Comparison of ENCODE assay signal across 11 cellular contexts in genomic region chr7:101018271-101019167, GRCh38. TPM values are rescaled to one million over a fixed set of nuclear protein-coding genes. Genes with fewer than 3 reads are reported as not detected.
DNase-seq lines count a peak whose midpoint lies in the region; ATAC-seq and TF ChIP-seq lines count a peak whose summit lies in the region.
"Had no signal": no experiment of that assay in that cellular context is flagged by ENCODE, and none has a peak within 500 bp of the region (broad histone marks: within the 10 kb centered on the region; RNA-seq: fewer than 3 reads in every experiment).

No MANE protein-coding gene starts in this region.

- no peak overlapping the region for H3K23ac ChIP-seq in H9 (ENCODE audit: insufficient read length, low read depth, low read length)

- DNase-seq in ELF-1 (ENCODE audit: low read depth, low spot score) = peak; percentile 63
- peak; percentile 75 for DNase-seq in H9
- peak; percentile 20 for DNase-seq in activated naive CD8-positive, alpha-beta T cell treated with anti-CD3 and anti-CD28 coated beads, Interleukin-2, amount 50 U/mL, for 24 hours
- DNase-seq in nephron progenitor cell = peak; percentile 51
- DNase-seq in 8988T = no peak
- DNase-seq in posterior vena cava (ENCODE audit: low spot score) = no peak
- no peak for DNase-seq in prostate gland (ENCODE audit: low spot score)
- DNase-seq: dorsolateral prefrontal cortex, NCI-H1105, occipital lobe had no signal

- no peak for ATAC-seq in activated naive CD8-positive, alpha-beta T cell treated with anti-CD3 and anti-CD28 coated beads, Interleukin-2, amount 50 U/mL, for 24 hours
- ATAC-seq in HG03354 (IDR thresholded peaks at IDR 0.05; ENCODE audit: poor library complexity, severe bottlenecking, unreplicated experiment) = no peak

- WGBS in H9 (ENCODE audit: extremely low coverage, insufficient read length, low lambda C conversion rate) = no CpG with 5 or more reads among the region's 14 CpGs
- WGBS in prostate gland = 58% methylated on average over 11 of the region's 14 CpGs

- H3K79me1 ChIP-seq in H9 (ENCODE audit: insufficient read depth, low read depth, low read length, poor library complexity, severe bottlenecking) = no peaks in the 10 kb centered on the region

- no peak for TF ChIP-seq POLR2A in prostate gland (IDR thresholded peaks at IDR 0.05)

- intact Hi-C loops in posterior vena cava (cut with DNase I) (no loop called here), prostate gland (cut with DNase I) (no loop called here)

- no peak overlapping the region for H2BK12ac ChIP-seq in H9 (ENCODE audit: insufficient read length, low read depth, low read length)

- H3K9me3 Mint-ChIP-seq in H9 (no peaks in the 10 kb centered on the region; a peak in 1 of 5 replicates), nephron progenitor cell (no peaks in the 10 kb centered on the region)
- H3K9me3 Mint-ChIP-seq in activated naive CD8-positive, alpha-beta T cell treated with anti-CD3 and anti-CD28 coated beads, Interleukin-2, amount 50 U/mL, for 24 hours = no peaks in the 10 kb centered on the region

- no peak overlapping the region for H2AK5ac ChIP-seq in H9 (ENCODE audit: insufficient read length, low read length)

- H3K27ac ChIP-seq in H9 (ENCODE audit: insufficient read length, low read depth, low read length) (no peak overlapping the region), prostate gland (no peak overlapping the region)

- H3K4ac ChIP-seq in H9 (ENCODE audit: low read depth, low read length) = no peak overlapping the region

- no peak overlapping the region; the same call in 1 of the 2 replicates for H2BK15ac ChIP-seq in H9 (ENCODE audit: low read depth, low read length)

- peaks cover 0 to 12% (median 12%) of the 10 kb centered on the region in 3 experiments; a peak in 5 of 7 replicates for H3K36me3 Mint-ChIP-seq in H9 (ENCODE audit: insufficient read depth in 1 of 3, low read depth in 3 of 3)
- no peaks in the 10 kb centered on the region for H3K36me3 Mint-ChIP-seq in activated naive CD8-positive, alpha-beta T cell treated with anti-CD3 and anti-CD28 coated beads, Interleukin-2, amount 50 U/mL, for 24 hours (ENCODE audit: low read depth)
- H3K36me3 Mint-ChIP-seq in nephron progenitor cell (ENCODE audit: low read depth) = peaks cover 10% of the 10 kb centered on the region

- no peak overlapping the region for H3T11ph ChIP-seq in H9 (ENCODE audit: low read length)

- H3K4me3 ChIP-seq in prostate gland = no peak overlapping the region

- no peak overlapping the region for H2BK20ac ChIP-seq in H9 (ENCODE audit: low read depth, low read length, poor library complexity, severe bottlenecking)

- H3K79me2 ChIP-seq in H9 (ENCODE audit: insufficient read depth, low read length) = no peaks in the 10 kb centered on the region

- no peak overlapping the region for H2BK5ac ChIP-seq in H9 (ENCODE audit: insufficient read length, low read length)

- no peaks in the 10 kb centered on the region for H3K9me3 ChIP-seq in H9 (ENCODE audit: control insufficient read depth, low read depth, low read length)
- no peaks in the 10 kb centered on the region for H3K9me3 ChIP-seq in prostate gland

- H4K91ac ChIP-seq in H9 (ENCODE audit: insufficient read length, low read depth, low read length) = no peak overlapping the region

- no peak overlapping the region for H2BK120ac ChIP-seq in H9 (ENCODE audit: low read depth, low read length, poor library complexity, severe bottlenecking)

- no peak overlapping the region for H4K8ac ChIP-seq in H9 (replicated peaks; ENCODE audit: insufficient read length, low read depth, low read length)

- no peak overlapping the region for H2AFZ ChIP-seq in H9 (ENCODE audit: low read length)

- H3K56ac ChIP-seq in H9 (ENCODE audit: insufficient read length, low read depth, low read length) = no peak overlapping the region

- H3K27me3 Mint-ChIP-seq in H9 (ENCODE audit: low read depth) (peaks cover 4% of the 10 kb centered on the region), nephron progenitor cell (ENCODE audit: low read depth, poor library complexity) (peaks cover 33% of the 10 kb centered on the region)
- peaks cover 13% of the 10 kb centered on the region for H3K27me3 Mint-ChIP-seq in activated naive CD8-positive, alpha-beta T cell treated with anti-CD3 and anti-CD28 coated beads, Interleukin-2, amount 50 U/mL, for 24 hours

- peak overlapping the region; percentile 27 for H3K18ac ChIP-seq in H9 (ENCODE audit: insufficient read length, low read depth, low read length)

- H3K4me1 Mint-ChIP-seq in H9 = peaks cover 19 to 28% of the 10 kb centered on the region in 2 experiments
- peaks cover 19% of the 10 kb centered on the region for H3K4me1 Mint-ChIP-seq in activated naive CD8-positive, alpha-beta T cell treated with anti-CD3 and anti-CD28 coated beads, Interleukin-2, amount 50 U/mL, for 24 hours
- H3K4me1 Mint-ChIP-seq in nephron progenitor cell = peaks cover 52% of the 10 kb centered on the region

- H3K27ac Mint-ChIP-seq in H9 (peak overlapping the region; percentile 39 to 72 (median 70); a peak in 4 of 7 replicates), nephron progenitor cell (peak overlapping the region; percentile 93)
- no peak overlapping the region for H3K27ac Mint-ChIP-seq in activated naive CD8-positive, alpha-beta T cell treated with anti-CD3 and anti-CD28 coated beads, Interleukin-2, amount 50 U/mL, for 24 hours

- H3K23me2 ChIP-seq in H9 (ENCODE audit: insufficient read length, low read depth, low read length, poor library complexity, severe bottlenecking) = peaks cover 11% of the 10 kb centered on the region

- TF ChIP-seq CTCF in H9 (conservative IDR thresholded peaks at IDR 0.05) = no peak
- TF ChIP-seq CTCF in nephron progenitor cell (IDR thresholded peaks at IDR 0.05) = no peak
- no peak for TF ChIP-seq CTCF in prostate gland (IDR thresholded peaks at IDR 0.05)

- no peaks in the 10 kb centered on the region for H3K36me3 ChIP-seq in prostate gland

- H4K20me1 ChIP-seq in H9 (ENCODE audit: control insufficient read depth, insufficient read depth, insufficient read length) = no peaks in the 10 kb centered on the region

- H4K5ac ChIP-seq in H9 (ENCODE audit: insufficient read length, low read depth, low read length) = no peak overlapping the region

- H3K9ac ChIP-seq in H9 (ENCODE audit: extremely low read depth, insufficient read length, low read length) = no peak overlapping the region

- no peak overlapping the region for H3K4me2 ChIP-seq in H9 (ENCODE audit: insufficient read depth, insufficient read length, low read length)

- H3K4me1 ChIP-seq in H9 (ENCODE audit: insufficient read depth, low read length) (no peaks in the 10 kb centered on the region), prostate gland (replicated peaks) (no peaks in the 10 kb centered on the region)

- peak overlapping the region; percentile 50; the same call in 1 of the 2 replicates for H3K14ac ChIP-seq in H9 (ENCODE audit: insufficient read depth, low read length)

- no peaks in the 10 kb centered on the region for H3K27me3 ChIP-seq in H9 (ENCODE audit: insufficient read depth, low read length)
- no peaks in the 10 kb centered on the region for H3K27me3 ChIP-seq in prostate gland (replicated peaks; ENCODE audit: insufficient read depth)

- H3K4me3 Mint-ChIP-seq in H9 (peak overlapping the region; percentile 29 to 58; a peak in 4 of 5 replicates), nephron progenitor cell (peak overlapping the region; percentile 64)
- H3K4me3 Mint-ChIP-seq in activated naive CD8-positive, alpha-beta T cell treated with anti-CD3 and anti-CD28 coated beads, Interleukin-2, amount 50 U/mL, for 24 hours = no peak overlapping the region

RNA-seq across cellular contexts. Expression of gene MUC17, which starts 1.4 kb away (rescaled TPM):
- total RNA-seq in H9 (2021) (not detected in 2 replicates), posterior vena cava (under 1 TPM in 1 of 2 donors, not detected in 1; 0.05 TPM), prostate gland (under 1 TPM in 1 of 2 donors, not detected in 1; 0.23 TPM)
- total RNA-seq: occipital lobe had no signal

RNA-seq across cellular contexts. Expression of gene MUC12, which starts 49.2 kb away (rescaled TPM):
- total RNA-seq in H9 (2021) (11.5 and 12.2 TPM in 2 replicates), posterior vena cava (1 to 10 TPM in 1 of 2 donors, under 1 TPM in 1; 0.62 to 1.5 TPM), prostate gland (10 to 100 TPM in 1 of 2 donors, 1 to 10 TPM in 1; 4.0 to 20.9 TPM)
- total RNA-seq: occipital lobe had no signal

Comparison
In these comparisons a context has a peak if more than half of its experiments do, and no peak if none do; other contexts are left out.
1. DNase-seq: peak in ELF-1 (single experiment), H9 (single experiment), activated naive CD8-positive, alpha-beta T cell treated with anti-CD3 and anti-CD28 coated beads, Interleukin-2, amount 50 U/mL, for 24 hours (single experiment) and nephron progenitor cell (single experiment); none in 8988T (single experiment), posterior vena cava (single experiment) and prostate gland (single experiment).